Comparison of ENCODE assay signal across 33 cellular contexts in the genomic region with DNA sequence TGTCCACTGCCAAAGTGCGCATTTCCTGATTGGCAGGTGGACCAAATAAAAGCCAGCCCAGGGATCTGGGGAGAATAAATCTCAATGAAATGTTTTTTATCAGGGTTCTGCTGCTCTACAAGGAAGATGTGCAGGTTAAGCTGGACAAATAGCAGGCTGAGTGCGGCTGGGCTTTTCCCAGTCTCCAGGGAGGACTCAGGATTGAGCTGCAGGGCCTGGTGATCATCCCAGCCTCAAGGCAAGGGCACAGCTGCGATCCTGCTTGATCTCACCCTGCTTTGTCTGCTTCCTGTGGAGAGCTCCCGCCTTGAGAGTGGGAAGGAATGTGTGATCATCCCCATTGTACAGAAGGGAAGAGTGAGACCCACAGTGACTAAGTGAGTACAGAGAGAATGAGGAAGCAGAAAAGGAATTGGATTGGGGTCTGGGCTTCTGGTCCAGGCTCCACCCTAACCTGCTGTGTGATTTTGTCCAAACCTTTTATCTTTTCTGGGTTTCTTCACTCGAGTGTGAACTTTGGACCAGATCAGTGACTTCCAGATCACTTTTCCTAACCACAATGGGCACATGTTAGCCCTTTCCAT.
"Had no signal": no experiment of that assay in that cellular context is flagged by ENCODE, and none has a peak within 500 bp of the region (broad histone marks: within the 10 kb centered on the region; RNA-seq: fewer than 3 reads in every experiment).

No MANE protein-coding gene starts in this region.

- H3K9me3 ChIP-seq: adrenal gland, breast epithelium, heart left ventricle had no signal

- H3K27me3 ChIP-seq: adrenal gland, breast epithelium, dorsolateral prefrontal cortex had no signal

- H3K27me3 Mint-ChIP-seq: brain had no signal

- FAIRE-seq: frontal cortex had no signal

- H3K4me3 Mint-ChIP-seq: activated CD4-positive, alpha-beta T cell treated with anti-CD3 and anti-CD28 coated beads, Interleukin-2, amount 10 ng/mL, durations not matched to agents 7 days and 5 days; activated CD8-positive, alpha-beta T cell treated with anti-CD3 and anti-CD28 coated beads for 36 hours; activated naive CD4-positive, alpha-beta T cell treated with anti-CD3 and anti-CD28 coated beads, Interleukin-2, amount 50 U/mL, for 24 hours; activated naive CD8-positive, alpha-beta T cell treated with anti-CD3 and anti-CD28 coated beads for 36 hours; activated naive CD8-positive, alpha-beta T cell treated with anti-CD3 and anti-CD28 coated beads, Interleukin-2, amount 50 U/mL, for 24 hours; activated T-cell treated with anti-CD3 and anti-CD28 coated beads, Interleukin-2, amount 50 U/mL, for 4 hours; activated T-helper 17 cell treated with anti-CD3 and anti-CD28 coated beads, Interleukin-2, amount 50 U/mL, for 72 hours; brain; central memory CD8-positive, alpha-beta T cell; dendritic cell treated with granulocyte-macrophage colony-stimulating factor and Interleukin-4, amounts not matched to agents 40 ng/mL and 50 ng/mL, for 4 days; endodermal cell; T-helper 17 cell; T-helper 2 cell treated with Interferon-gamma antibody and Interleukin-4, amounts not matched to agents 5 μg/mL and 100 μg/mL, for 36 hours had no signal

- H3K4me3 ChIP-seq: adrenal gland, breast epithelium, coronary artery, dorsolateral prefrontal cortex, heart left ventricle had no signal

- H3K36me3 Mint-ChIP-seq: activated naive CD4-positive, alpha-beta T cell treated with anti-CD3 and anti-CD28 coated beads, Interleukin-2, amount 50 U/mL, for 24 hours; activated naive CD8-positive, alpha-beta T cell treated with anti-CD3 and anti-CD28 coated beads for 36 hours; brain had no signal

- ATAC-seq: activated CD8-positive, alpha-beta T cell treated with anti-CD3 and anti-CD28 coated beads for 36 hours; activated naive CD8-positive, alpha-beta T cell treated with anti-CD3 and anti-CD28 coated beads, Interleukin-2, amount 50 U/mL, for 24 hours; activated T-cell treated with anti-CD3 and anti-CD28 coated beads, Interleukin-2, amount 50 U/mL, for 4 hours; activated T-helper 17 cell treated with anti-CD3 and anti-CD28 coated beads, Interleukin-2, amount 50 U/mL, for 72 hours; esophagus mucosa; heart left ventricle; T-helper 17 cell had no signal

- H3K27ac Mint-ChIP-seq: activated CD4-positive, alpha-beta T cell treated with anti-CD3 and anti-CD28 coated beads, Interleukin-2, amount 10 ng/mL, durations not matched to agents 7 days and 5 days; activated CD8-positive, alpha-beta T cell treated with anti-CD3 and anti-CD28 coated beads for 36 hours; activated naive CD4-positive, alpha-beta T cell treated with anti-CD3 and anti-CD28 coated beads, Interleukin-2, amount 50 U/mL, for 24 hours; activated naive CD8-positive, alpha-beta T cell treated with anti-CD3 and anti-CD28 coated beads for 36 hours; activated naive CD8-positive, alpha-beta T cell treated with anti-CD3 and anti-CD28 coated beads, Interleukin-2, amount 50 U/mL, for 24 hours; activated T-helper 17 cell treated with anti-CD3 and anti-CD28 coated beads, Interleukin-2, amount 50 U/mL, for 72 hours; brain; dendritic cell treated with granulocyte-macrophage colony-stimulating factor and Interleukin-4, amounts not matched to agents 40 ng/mL and 50 ng/mL, for 4 days; T-helper 17 cell; T-helper 2 cell treated with Interferon-gamma antibody and Interleukin-4, amounts not matched to agents 5 μg/mL and 100 μg/mL, for 36 hours had no signal

- H3K27ac ChIP-seq: adrenal gland, breast epithelium, coronary artery, dorsolateral prefrontal cortex, heart left ventricle had no signal

- H3K36me3 ChIP-seq: adrenal gland, breast epithelium, heart left ventricle had no signal

- H3K4me1 ChIP-seq: adrenal gland, breast epithelium, heart left ventricle had no signal

- H3K4me1 Mint-ChIP-seq: activated CD4-positive, alpha-beta T cell treated with anti-CD3 and anti-CD28 coated beads, Interleukin-2, amount 10 ng/mL, durations not matched to agents 7 days and 5 days; central memory CD8-positive, alpha-beta T cell; T-helper 17 cell had no signal

- DNase-seq: activated CD4-positive, alpha-beta T cell treated with anti-CD3 and anti-CD28 coated beads for 1 hour; activated CD4-positive, alpha-beta T cell treated with anti-CD3 and anti-CD28 coated beads for 4 hours; activated CD4-positive, alpha-beta T cell treated with anti-CD3 and anti-CD28 coated beads, Interleukin-2, amount 10 ng/mL, durations not matched to agents 7 days and 5 days; activated CD4-positive, alpha-beta T cell treated with anti-CD3 and anti-CD28 coated beads, Interleukin-2, amount 50 U/mL, for 4 hours; activated CD8-positive, alpha-beta memory T cell treated with anti-CD3 and anti-CD28 coated beads for 24 hours; activated CD8-positive, alpha-beta T cell treated with anti-CD3 and anti-CD28 coated beads for 36 hours; activated effector memory CD4-positive, alpha-beta T cell treated with Interleukin-2 at 50 U/mL for 16 hours; activated gamma-delta T cell treated with Interleukin-2 at 50 U/mL for 16 hours; activated naive CD4-positive, alpha-beta T cell treated with Interleukin-2 at 50 U/mL for 16 hours; activated naive CD8-positive, alpha-beta T cell treated with anti-CD3 and anti-CD28 coated beads for 36 hours; activated naive CD8-positive, alpha-beta T cell treated with anti-CD3 and anti-CD28 coated beads, Interleukin-2, amount 50 U/mL, for 24 hours; activated T-cell treated with anti-CD3 and anti-CD28 coated beads, Interleukin-2, amount 50 U/mL, for 4 hours; adrenal gland; amygdala; aorta; dorsolateral prefrontal cortex; effector memory CD4-positive, alpha-beta T cell; endodermal cell; foreskin fibroblast; heart left ventricle; T-helper 1 cell; T-helper 17 cell; T1000 had no signal

- H3K9me3 Mint-ChIP-seq: activated CD4-positive, alpha-beta T cell treated with anti-CD3 and anti-CD28 coated beads, Interleukin-2, amount 10 ng/mL, durations not matched to agents 7 days and 5 days; activated CD8-positive, alpha-beta T cell treated with anti-CD3 and anti-CD28 coated beads for 36 hours; activated naive CD4-positive, alpha-beta T cell treated with anti-CD3 and anti-CD28 coated beads, Interleukin-2, amount 50 U/mL, for 24 hours; activated naive CD8-positive, alpha-beta T cell treated with anti-CD3 and anti-CD28 coated beads for 36 hours; activated naive CD8-positive, alpha-beta T cell treated with anti-CD3 and anti-CD28 coated beads, Interleukin-2, amount 50 U/mL, for 24 hours; activated T-cell treated with anti-CD3 and anti-CD28 coated beads, Interleukin-2, amount 50 U/mL, for 4 hours; activated T-helper 17 cell treated with anti-CD3 and anti-CD28 coated beads, Interleukin-2, amount 50 U/mL, for 72 hours; brain; central memory CD8-positive, alpha-beta T cell; dendritic cell treated with granulocyte-macrophage colony-stimulating factor and Interleukin-4, amounts not matched to agents 40 ng/mL and 50 ng/mL, for 4 days; endodermal cell; T-helper 2 cell treated with Interferon-gamma antibody and Interleukin-4, amounts not matched to agents 5 μg/mL and 100 μg/mL, for 36 hours had no signal
